Comparison of ENCODE assay signal across 1 cellular context in genomic region chr19:49515767-49516166, GRCh38.
TF ChIP-seq lines count a peak whose summit lies in the region.

No MANE protein-coding gene starts in this region.

TF ChIP-seq in HepG2, 621 proteins besides CTCF, POLR2A, EP300 and RAD21:
- TF ChIP-seq PRMT3 (CRISPR knock-in tag; IDR thresholded peaks at IDR 0.05; ENCODE audit: borderline replicate concordance, low read depth) = no peak
TF ChIP-seq in HepG2: peak in this region for 0.
